ENCODE assay signal across 8 cellular contexts in genomic region chr6:33744001-33744848, GRCh38. TPM values are rescaled to one million over a fixed set of nuclear protein-coding genes. Genes with fewer than 3 reads are reported as not detected.
A peak's percentile ranks its signal among the peaks of the same experiment; 100 is the strongest.
DNase-seq lines count a peak whose midpoint lies in the region; ATAC-seq and TF ChIP-seq lines count a peak whose summit lies in the region.

No MANE protein-coding gene starts in this region.

- ATAC-seq in foreskin keratinocyte (peak; percentile 76), HG03354 (IDR thresholded peaks at IDR 0.05; ENCODE audit: poor library complexity, severe bottlenecking, unreplicated experiment) (no peak)

- H3K27ac ChIP-seq in foreskin keratinocyte (no peak overlapping the region), neutrophil (no peak overlapping the region), substantia nigra (ENCODE audit: low read depth, low read length, poor library complexity, severe bottlenecking) (peak overlapping the region; percentile 97)

- DNase-seq in DMS 273 treated with DMSO at 0.1 percent for 48 hours (lab: John Stamatoyannopoulos, UW) (peak; percentile 89), M059J (ENCODE audit: low read depth) (peak; percentile 66), RKO (ENCODE audit: low spot score) (peak; percentile 67), foreskin keratinocyte (peak; percentile 95 to 96), substantia nigra (lab: John Stamatoyannopoulos, UW) (peak in 47 of 49 donors; percentile 13 to 81 (median 60))
- DNase-seq in activated T-helper 1 cell treated with anti-CD3 and anti-CD28 coated beads, Interleukin-2, amount 50 U/mL, for 16 hours (ENCODE audit: low read depth in 1 of 2, low spot score in 1 of 2): peak; percentile 49 to 53

- H3K27me3 ChIP-seq in foreskin keratinocyte: no peaks in the 10 kb centered on the region
- no peaks in the 10 kb centered on the region for H3K27me3 ChIP-seq in neutrophil

- H3K36me3 ChIP-seq in neutrophil: no peaks in the 10 kb centered on the region

- H3K4me1 ChIP-seq in foreskin keratinocyte (peaks cover 8% of the 10 kb centered on the region), neutrophil (ENCODE audit: control insufficient read depth in 1 of 2, insufficient read depth in 1 of 2, low read depth in 1 of 2, low read length in 1 of 2) (peaks cover 30 to 32% of the 10 kb centered on the region in 2 experiments)

- H3K9me3 ChIP-seq in neutrophil: no peaks in the 10 kb centered on the region

- TF ChIP-seq CTCF in foreskin keratinocyte (conservative IDR thresholded peaks at IDR 0.05): peak; percentile 93
- TF ChIP-seq CTCF in neutrophil (IDR thresholded peaks at IDR 0.05): peak; percentile 75

- H3K4me3 ChIP-seq in neutrophil (ENCODE audit: low read depth in 1 of 2, low read length in 1 of 2): no peak overlapping the region

RNA-seq across cellular contexts. Expression of gene IP6K3, which starts 2.5 kb away (rescaled TPM):
- 0.15 TPM in 1 of 2 replicates, not detected in the other for total RNA-seq in M059J (2014; rRNA removed; shearing (Covaris generic))
- total RNA-seq in foreskin keratinocyte: not detected in 2 replicates
- not detected in 2 replicates for polyA plus RNA-seq in foreskin keratinocyte

RNA-seq across cellular contexts. Expression of gene UQCC2, which starts 32.7 kb away (rescaled TPM):
- 81.0 and 97.6 TPM in 2 replicates for total RNA-seq in M059J (2014; rRNA removed; shearing (Covaris generic))
- total RNA-seq in foreskin keratinocyte: 137 and 154 TPM in 2 replicates
- 226 and 259 TPM in 2 replicates for polyA plus RNA-seq in foreskin keratinocyte

RNA-seq across cellular contexts. Expression of gene LEMD2, which starts 44.7 kb away (rescaled TPM):
- 48.2 and 69.2 TPM in 2 replicates for total RNA-seq in M059J (2014; rRNA removed; shearing (Covaris generic))
- 54.2 and 56.5 TPM in 2 replicates for total RNA-seq in foreskin keratinocyte
- polyA plus RNA-seq in foreskin keratinocyte: 51.7 and 53.6 TPM in 2 replicates

RNA-seq across cellular contexts. Expression of gene MLN, which starts 59.6 kb away (rescaled TPM):
- total RNA-seq in M059J (2014; rRNA removed; shearing (Covaris generic)): not detected in 2 replicates
- not detected in 2 replicates for total RNA-seq in foreskin keratinocyte
- not detected in 2 replicates for polyA plus RNA-seq in foreskin keratinocyte
